In genomic region chr12:49741882-49742620, GRCh38 we compare ENCODE assay signal across 1 cellular context.
A peak's percentile ranks its signal among the peaks of the same experiment; 100 is the strongest.
TF ChIP-seq lines count a peak whose summit lies in the region.

No MANE protein-coding gene starts in this region.

TF ChIP-seq in HepG2, 621 proteins besides CTCF, POLR2A, EP300 and RAD21 (continued from another document and continues in another):
- TF ChIP-seq ZNF382 (CRISPR knock-in tag; IDR thresholded peaks at IDR 0.05; ENCODE audit: borderline replicate concordance) (no peak), ZNF205 (CRISPR knock-in tag; IDR thresholded peaks at IDR 0.05) (peak; percentile 92), SRY (CRISPR knock-in tag; IDR thresholded peaks at IDR 0.05) (no peak), MTF1 (CRISPR knock-in tag; IDR thresholded peaks at IDR 0.05) (no peak), SCMH1 (CRISPR knock-in tag; IDR thresholded peaks at IDR 0.05; ENCODE audit: borderline replicate concordance) (no peak), ZFP36 (IDR thresholded peaks at IDR 0.05; ENCODE audit: borderline replicate concordance, low read depth, low read length, partially characterized antibody) (no peak), ZNF33B (CRISPR knock-in tag; IDR thresholded peaks at IDR 0.05) (no peak), KMT2A (CRISPR knock-in tag; IDR thresholded peaks at IDR 0.05) (no peak), ZNF674 (CRISPR knock-in tag; IDR thresholded peaks at IDR 0.05; ENCODE audit: low read depth) (no peak), HES4 (CRISPR knock-in tag; IDR thresholded peaks at IDR 0.05; ENCODE audit: borderline replicate concordance) (no peak), CCAR2 (optimal IDR thresholded peaks at IDR 0.05; ENCODE audit: low read depth, low read length) (no peak), SRF (IDR thresholded peaks at IDR 0.05; ENCODE audit: low read depth, low read length) (no peak), ZNF576 (CRISPR knock-in tag; IDR thresholded peaks at IDR 0.05) (no peak), ZNF614 (CRISPR knock-in tag; IDR thresholded peaks at IDR 0.05; ENCODE audit: borderline replicate concordance) (no peak), PHF21A (CRISPR knock-in tag; IDR thresholded peaks at IDR 0.05) (peak; percentile 44; the same call in 1 of the 2 replicates), ZNF670 (CRISPR knock-in tag; IDR thresholded peaks at IDR 0.05; ENCODE audit: borderline replicate concordance) (0 out of 2 replicates have a peak, but pooled peaks have one; percentile 66), THAP8 (CRISPR knock-in tag; IDR thresholded peaks at IDR 0.05; ENCODE audit: borderline replicate concordance) (no peak), ZNF292 (CRISPR knock-in tag; IDR thresholded peaks at IDR 0.05; ENCODE audit: borderline replicate concordance, low read depth) (no peak), FUBP1 (CRISPR knock-in tag; IDR thresholded peaks at IDR 0.05; ENCODE audit: borderline replicate concordance) (no peak), AFF4 (CRISPR knock-in tag; IDR thresholded peaks at IDR 0.05) (no peak), NRL (CRISPR knock-in tag; IDR thresholded peaks at IDR 0.05; ENCODE audit: borderline replicate concordance) (0 out of 2 replicates have a peak, but pooled peaks have one; percentile 19), NAIF1 (CRISPR knock-in tag; IDR thresholded peaks at IDR 0.05; ENCODE audit: borderline replicate concordance) (no peak), HNRNPLL (IDR thresholded peaks at IDR 0.05; ENCODE audit: low read depth, low read length, poor library complexity, severe bottlenecking) (no peak), SMARCE1 (IDR thresholded peaks at IDR 0.05; ENCODE audit: borderline replicate concordance) (no peak), POGK (CRISPR knock-in tag; conservative IDR thresholded peaks at IDR 0.05) (no peak), ZNF350 (CRISPR knock-in tag; IDR thresholded peaks at IDR 0.05; ENCODE audit: borderline replicate concordance, low read depth) (no peak), ZSCAN31 (CRISPR knock-in tag; IDR thresholded peaks at IDR 0.05; ENCODE audit: low read depth) (no peak), NCOR1 (IDR thresholded peaks at IDR 0.05; ENCODE audit: borderline replicate concordance, low read length) (peak; percentile 93; the same call in 1 of the 2 replicates), CAMTA2 (CRISPR knock-in tag; IDR thresholded peaks at IDR 0.05; ENCODE audit: borderline replicate concordance) (0 out of 2 replicates have a peak, but pooled peaks have one; percentile 34), WIZ (CRISPR knock-in tag; IDR thresholded peaks at IDR 0.05) (no peak), ASH2L (IDR thresholded peaks at IDR 0.05; ENCODE audit: insufficient read length, low read depth, low read length) (peak; percentile 40), IRF2 (CRISPR knock-in tag; IDR thresholded peaks at IDR 0.05) (peak; percentile 28; the same call in 1 of the 2 replicates), PITX1 (CRISPR knock-in tag; IDR thresholded peaks at IDR 0.05) (peak; percentile 51; the same call in 1 of the 2 replicates), HOMEZ (CRISPR knock-in tag; IDR thresholded peaks at IDR 0.05; ENCODE audit: low read depth) (no peak), ZNF790 (CRISPR knock-in tag; IDR thresholded peaks at IDR 0.05; ENCODE audit: borderline replicate concordance) (no peak), ZMAT5 (CRISPR knock-in tag; IDR thresholded peaks at IDR 0.05; ENCODE audit: borderline replicate concordance, low read depth) (no peak), ZBTB37 (CRISPR knock-in tag; IDR thresholded peaks at IDR 0.05) (no peak; the same call in 1 of the 2 replicates), AHDC1 (CRISPR knock-in tag; IDR thresholded peaks at IDR 0.05; ENCODE audit: borderline replicate concordance) (peak; percentile 31; the same call in 1 of the 2 replicates), ZUFSP (CRISPR knock-in tag; IDR thresholded peaks at IDR 0.05; ENCODE audit: borderline replicate concordance) (no peak)
